Comparison of ENCODE assay signal across 8 cellular contexts in genomic region chr4:101348367-101348827, GRCh38. TPM values are rescaled to one million over a fixed set of nuclear protein-coding genes. Genes with fewer than 3 reads are reported as not detected.
DNase-seq lines count a peak whose midpoint lies in the region; ATAC-seq, FAIRE-seq and TF ChIP-seq lines count a peak whose summit lies in the region.

No MANE protein-coding gene starts in this region.

- no peaks in the 10 kb centered on the region for H3K9me1 ChIP-seq in endothelial cell of umbilical vein (replicated peaks; ENCODE audit: control insufficient read depth, extremely low read depth, insufficient read depth, low read length)

- peaks cover 5 to 64% (median 20%) of the 10 kb centered on the region in 5 donors for H3K27me3 Mint-ChIP-seq in naive thymus-derived CD4-positive, alpha-beta T cell

- H3K9me3 ChIP-seq in SJCRH30 (replicated peaks) (no peaks in the 10 kb centered on the region), endothelial cell of umbilical vein (replicated peaks; ENCODE audit: control insufficient read depth, insufficient read depth, low read length) (no peaks in the 10 kb centered on the region)
- no peaks in the 10 kb centered on the region for H3K9me3 ChIP-seq in naive thymus-derived CD4-positive, alpha-beta T cell (ENCODE audit: control insufficient read depth in 2 of 3, low read length in 3 of 3)

- H3K4me2 ChIP-seq in endothelial cell of umbilical vein (ENCODE audit: insufficient read depth, low read length), result peak overlapping the region; percentile 48

- peak overlapping the region; percentile 93 to 99 (median 98) for H3K4me3 Mint-ChIP-seq in naive thymus-derived CD4-positive, alpha-beta T cell

- TF ChIP-seq CTCF in endothelial cell of umbilical vein (IDR thresholded peaks at IDR 0.05; ENCODE audit: extremely low read depth in 1 of 2, insufficient read depth in 1 of 2, low read depth in 1 of 2, low read length in 2 of 2), result no peak

- POLR2A ChIA-PET in endothelial cell of umbilical vein (lab: Charles Lee), result interaction anchor here (1.3 kb wide), 1 partner anchor 73 kb away, joined by 3 read pairs; no protein-coding TSS in a partner anchor
- POLR2A ChIA-PET in naive thymus-derived CD4-positive, alpha-beta T cell (lab: Charles Lee), result interaction anchor here (1.0 to 2.2 kb wide), 4 partner anchors 21 to 1518 kb away, joined by 3 to 12 read pairs (median 4); no protein-coding TSS in a partner anchor

- TF ChIP-seq POLR2A in endothelial cell of umbilical vein (IDR thresholded peaks at IDR 0.05; ENCODE audit: low read depth, low read length), result no peak

- H3K36me3 ChIP-seq in SJCRH30 (no peaks in the 10 kb centered on the region), endothelial cell of umbilical vein (ENCODE audit: control insufficient read depth in 2 of 2, extremely low read depth in 1 of 2, insufficient read depth in 2 of 2, low read length in 2 of 2) (no peaks in the 10 kb centered on the region)
- peaks cover 0 to 13% (median 0%) of the 10 kb centered on the region in 3 experiments for H3K36me3 ChIP-seq in naive thymus-derived CD4-positive, alpha-beta T cell (ENCODE audit: control insufficient read depth in 2 of 3, insufficient read depth in 3 of 3, low read length in 3 of 3)

- H3K27ac ChIP-seq in SJCRH30, result peak overlapping the region; percentile 86
- H3K27ac ChIP-seq in endothelial cell of umbilical vein (ENCODE audit: insufficient read depth, low read depth, low read length), result peak overlapping the region; percentile 70
- H3K27ac ChIP-seq in naive thymus-derived CD4-positive, alpha-beta T cell (ENCODE audit: low read depth, low read length), result peak overlapping the region; percentile 78

- H3K4me3 ChIP-seq in SJCRH30, result peak overlapping the region; percentile 93
- peak overlapping the region; percentile 52 to 68 (median 54) for H3K4me3 ChIP-seq in endothelial cell of umbilical vein (replicated peaks in 1 of 3; ENCODE audit: insufficient read depth in 1 of 3, low read depth in 1 of 3, low read length in 3 of 3)
- peak overlapping the region; percentile 99 for H3K4me3 ChIP-seq in naive thymus-derived CD4-positive, alpha-beta T cell (ENCODE audit: low read length)

- peak overlapping the region; percentile 86 to 96 (median 93) for H3K27ac Mint-ChIP-seq in naive thymus-derived CD4-positive, alpha-beta T cell

- peaks cover 22 to 35% (median 33%) of the 10 kb centered on the region in 7 donors for H3K4me1 Mint-ChIP-seq in naive thymus-derived CD4-positive, alpha-beta T cell

- DNase-seq in NCI-H82 (lab: John Stamatoyannopoulos, UW) (peak; percentile 63), NCI-H82 treated with DMSO at 0.1 percent for 48 hours (lab: John Stamatoyannopoulos, UW; ENCODE audit: unreplicated experiment) (no peak), SJCRH30 (no peak), endothelial cell of umbilical vein (ENCODE audit: low read depth, low spot score) (no peak), HK-2 (ENCODE audit: unreplicated experiment) (no peak), NCI-H128 (lab: John Stamatoyannopoulos, UW; ENCODE audit: unreplicated experiment) (no peak), epidermal melanocyte (ENCODE audit: insufficient read length, low spot score) (no peak)
- DNase-seq in naive thymus-derived CD4-positive, alpha-beta T cell, result peak in 1 of 9 donors; percentile 8

- intact Hi-C loops in endothelial cell of umbilical vein (cut with micrococcal nuclease), result loop anchor here (1.0 to 5.0 kb wide), 7 partner anchors 8 to 1786 kb away; partner anchors contain the start of genes H2AZ1 and TRMT10A
- intact Hi-C loops in naive thymus-derived CD4-positive, alpha-beta T cell (cut with micrococcal nuclease), result loop anchor here (2.0 to 10.0 kb wide), 14 partner anchors 96 to 1849 kb away; partner anchors contain the start of genes CENPE (in 2 of the 2), LAMTOR3 (in 1 of the 2), MANBA (in 1 of the 2) and NFKB1 (in 1 of the 2)

- H2AFZ ChIP-seq in endothelial cell of umbilical vein (ENCODE audit: low read depth, low read length), result peak overlapping the region; percentile 86

- H3K79me2 ChIP-seq in endothelial cell of umbilical vein (ENCODE audit: control insufficient read depth, insufficient read depth, low read length), result peaks cover 2% of the 10 kb centered on the region

- no peak for ATAC-seq in naive thymus-derived CD4-positive, alpha-beta T cell

- H3K27me3 ChIP-seq in SJCRH30, result no peaks in the 10 kb centered on the region
- no peaks in the 10 kb centered on the region for H3K27me3 ChIP-seq in endothelial cell of umbilical vein (ENCODE audit: control insufficient read depth in 2 of 2, insufficient read depth in 2 of 2, low read length in 2 of 2)
- H3K27me3 ChIP-seq in naive thymus-derived CD4-positive, alpha-beta T cell (ENCODE audit: control insufficient read depth in 2 of 2, insufficient read depth in 2 of 2, low read length in 2 of 2), result no peaks in the 10 kb centered on the region

- 0 out of 2 replicates have a peak, but pooled peaks cover 4% of the 10 kb centered on the region for H3K4me1 ChIP-seq in SJCRH30
- peaks cover 15% of the 10 kb centered on the region for H3K4me1 ChIP-seq in endothelial cell of umbilical vein (ENCODE audit: control insufficient read depth, extremely low read depth, insufficient read depth, low read length)
- H3K4me1 ChIP-seq in naive thymus-derived CD4-positive, alpha-beta T cell (ENCODE audit: control insufficient read depth in 2 of 2, insufficient read depth in 2 of 2, low read length in 2 of 2), result peaks cover 7 to 15% of the 10 kb centered on the region in 2 donors

- FAIRE-seq in endothelial cell of umbilical vein (lab: Jason Lieb, UNC), result no peak

- peaks cover 0 to 10% (median 0%) of the 10 kb centered on the region in 5 donors for H3K36me3 Mint-ChIP-seq in naive thymus-derived CD4-positive, alpha-beta T cell

- dilution Hi-C loops in endothelial cell of umbilical vein (cut with MboI; ENCODE audit: extremely low pct_ligation_motif_present, low sequenced_read_pairs), result no loop called here

- no peaks in the 10 kb centered on the region for H4K20me1 ChIP-seq in endothelial cell of umbilical vein (replicated peaks; ENCODE audit: control insufficient read depth, extremely low read depth, insufficient read depth, low read length)

- BruUV-seq in endothelial cell of umbilical vein (replicated peaks; lab: Mats Ljungman, UMichigan), result TSS peak; percentile 54

- CTCF ChIA-PET in endothelial cell of umbilical vein (lab: Charles Lee), result interaction anchor here (0.8 to 3.8 kb wide), 7 partner anchors 22 to 1751 kb away, joined by 3 to 16 read pairs (median 4); partner anchors contain the start of gene BDH2
- CTCF ChIA-PET in naive thymus-derived CD4-positive, alpha-beta T cell (lab: Charles Lee), result interaction anchor here (1.2 to 1.4 kb wide), 2 partner anchors 22 to 70 kb away, joined by 4 to 5 read pairs; no protein-coding TSS in a partner anchor

- H3K9ac ChIP-seq in endothelial cell of umbilical vein (replicated peaks; ENCODE audit: extremely low read depth, insufficient read depth, low read length), result peak overlapping the region; percentile 72

- no peaks in the 10 kb centered on the region for H3K9me3 Mint-ChIP-seq in naive thymus-derived CD4-positive, alpha-beta T cell

TF ChIP-seq in endothelial cell of umbilical vein, 7 proteins besides CTCF, POLR2A, EP300 and RAD21:
- TF ChIP-seq MYC (IDR thresholded peaks at IDR 0.05; ENCODE audit: low read depth, low read length) (no peak), EZH2 (IDR thresholded peaks at IDR 0.05; ENCODE audit: borderline replicate concordance, low read depth, low read length, severe bottlenecking) (no peak), GATA2 (IDR thresholded peaks at IDR 0.05; ENCODE audit: insufficient read depth, insufficient read length, low read depth, low read length) (no peak)

RNA-seq across cellular contexts. Expression of gene PPP3CA, which starts 1.1 kb away (rescaled TPM):
- total RNA-seq in SJCRH30 (2014; rRNA removed; shearing (Covaris generic)), result 36.2 and 38.4 TPM in 2 replicates
- 40.3 and 43.3 TPM in 2 replicates for total RNA-seq in endothelial cell of umbilical vein
- 6.6 and 7.0 TPM in 2 replicates for polyA plus RNA-seq in endothelial cell of umbilical vein
- polyA plus RNA-seq in endothelial cell of umbilical vein (2011; cell fraction: cytosol; rRNA removed), result 10.2 and 11.0 TPM in 2 replicates
- 10.2 and 12.8 TPM in 2 replicates for polyA plus RNA-seq in endothelial cell of umbilical vein (2011; cell fraction: nucleus; rRNA removed)
- 19.3 and 28.7 TPM in 2 replicates for polyA plus RNA-seq in endothelial cell of umbilical vein (2012)
- polyA minus RNA-seq in endothelial cell of umbilical vein, result 27.6 and 28.4 TPM in 2 replicates
- polyA minus RNA-seq in endothelial cell of umbilical vein (2011; cell fraction: cytosol; rRNA and poly(A)+ RNA removed), result 13.1 TPM
- polyA minus RNA-seq in endothelial cell of umbilical vein (2011; cell fraction: nucleus; rRNA and poly(A)+ RNA removed), result 38.2 and 50.4 TPM in 2 replicates
- 10 to 100 TPM; 14.7 to 30.9 (median 23.8) TPM for total RNA-seq in naive thymus-derived CD4-positive, alpha-beta T cell
- polyA plus RNA-seq in naive thymus-derived CD4-positive, alpha-beta T cell, result 1 to 10 TPM; 2.9 to 5.6 TPM
